In the genomic region with DNA sequence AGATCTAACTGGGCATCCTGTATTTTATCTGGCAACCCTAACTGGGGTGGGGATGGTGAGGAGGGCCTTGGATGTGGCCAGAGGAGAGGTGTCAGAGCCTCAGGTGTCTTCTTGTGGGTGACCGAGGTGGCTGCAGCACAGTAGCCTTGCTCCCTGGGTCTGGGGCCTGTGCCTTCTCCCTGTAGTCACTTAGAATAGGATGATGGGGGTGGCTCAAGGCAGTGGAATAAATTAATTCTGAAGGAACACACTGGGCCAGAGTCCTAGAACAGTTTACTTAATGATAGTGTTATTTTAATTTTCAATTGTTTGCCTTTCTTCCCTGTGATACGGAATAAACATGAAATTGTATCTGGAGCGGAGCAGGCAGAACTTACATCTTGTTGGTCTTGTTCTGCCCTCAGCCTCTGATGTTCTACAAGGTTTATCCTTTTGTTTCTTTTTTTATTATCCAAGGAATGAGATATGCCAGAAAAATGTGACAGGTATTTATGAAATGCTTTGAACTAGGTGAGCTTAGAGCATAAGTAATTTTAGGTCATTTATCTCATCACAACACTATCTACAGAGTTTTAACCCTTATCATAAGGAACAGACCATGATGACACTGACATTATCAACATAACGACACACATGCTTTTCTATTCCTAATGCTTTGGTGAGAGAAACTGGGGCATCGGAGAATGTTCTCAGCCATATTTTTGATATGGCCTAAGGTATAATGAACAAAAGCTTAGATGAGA, we compare ENCODE assay signal across 18 cellular contexts. TPM values are rescaled to one million over a fixed set of nuclear protein-coding genes. Genes with fewer than 3 reads are reported as not detected.
DNase-seq lines count a peak whose midpoint lies in the region; ATAC-seq and TF ChIP-seq lines count a peak whose summit lies in the region.
"Had no signal": no experiment of that assay in that cellular context is flagged by ENCODE, and none has a peak within 500 bp of the region (broad histone marks: within the 10 kb centered on the region; RNA-seq: fewer than 3 reads in every experiment).

No MANE protein-coding gene starts in this region.

- peak overlapping the region in 1 of 2 experiments; percentile 37 for H3K4ac ChIP-seq in mesenchymal stem cell (ENCODE audit: low read depth in 1 of 2, low read length in 2 of 2)

- no peak for ATAC-seq in CD4-positive, alpha-beta T cell (ENCODE audit: poor library complexity)
- ATAC-seq: activated naive CD8-positive, alpha-beta T cell treated with anti-CD3 and anti-CD28 coated beads, Interleukin-2, amount 50 U/mL, for 24 hours; PC-3 had no signal

- H3K4me3 ChIP-seq in breast epithelium (no peak overlapping the region), mesenchymal stem cell (ENCODE audit: insufficient read depth in 1 of 2, low read depth in 1 of 2, low read length in 2 of 2) (no peak overlapping the region), subcutaneous abdominal adipose tissue (ENCODE audit: low read depth in 1 of 5, low read length in 5 of 5) (no peak overlapping the region), thyroid gland (replicated peaks in 1 of 3) (no peak overlapping the region)

- H2BK12ac ChIP-seq in mesenchymal stem cell (ENCODE audit: low read length in 2 of 2): peak overlapping the region in 1 of 2 experiments; percentile 71

- no peaks in the 10 kb centered on the region for H3K27me3 Mint-ChIP-seq in CD4-positive, alpha-beta T cell
- H3K27me3 Mint-ChIP-seq: activated CD4-positive, alpha-beta memory T cell treated with anti-CD3 and anti-CD28 coated beads, Interleukin-2, amount 10 ng/mL, durations not matched to agents 7 days and 5 days; activated naive CD8-positive, alpha-beta T cell treated with anti-CD3 and anti-CD28 coated beads, Interleukin-2, amount 50 U/mL, for 24 hours; B cell had no signal

- POLR2A ChIA-PET in CD4-positive, alpha-beta T cell (lab: Charles Lee): no interaction called here

- peak overlapping the region in 1 of 2 experiments; percentile 21 for H3K18ac ChIP-seq in mesenchymal stem cell (ENCODE audit: low read depth in 1 of 2, low read length in 2 of 2)

- peak overlapping the region; percentile 73 to 76 for H3K27ac ChIP-seq in breast epithelium
- no peak overlapping the region for H3K27ac ChIP-seq in mesenchymal stem cell (ENCODE audit: low read length, poor library complexity, severe bottlenecking)
- H3K27ac ChIP-seq in subcutaneous abdominal adipose tissue (ENCODE audit: low read depth, low read length): peak overlapping the region; percentile 73
- peak overlapping the region in 1 of 3 donors; percentile 43 for H3K27ac ChIP-seq in thyroid gland
- H3K27ac ChIP-seq in CD4-positive, alpha-beta T cell (ENCODE audit: low read depth, low read length): no peak overlapping the region

- peaks cover 0 to 13% of the 10 kb centered on the region in 2 donors for H3K4me1 ChIP-seq in breast epithelium
- H3K4me1 ChIP-seq in mesenchymal stem cell (ENCODE audit: control insufficient read depth, insufficient read depth, low read depth, low read length): peaks cover 22% of the 10 kb centered on the region
- peaks cover 2 to 64% (median 38%) of the 10 kb centered on the region in 5 donors for H3K4me1 ChIP-seq in subcutaneous abdominal adipose tissue (ENCODE audit: control insufficient read depth in 5 of 5, insufficient read depth in 5 of 5, low read length in 5 of 5)
- H3K4me1 ChIP-seq in thyroid gland: peaks cover 26 to 57% of the 10 kb centered on the region in 2 donors

- no peak overlapping the region for H2BK120ac ChIP-seq in mesenchymal stem cell (ENCODE audit: low read depth, low read length)

- DNase-seq in LoVo (ENCODE audit: low spot score) (peak; percentile 29), breast epithelium (ENCODE audit: low spot score in 2 of 2) (no peak), mesenchymal stem cell (no peak), NCI-H2171 (lab: John Stamatoyannopoulos, UW) (no peak), thyroid gland (no peak)
- DNase-seq in activated CD4-positive, alpha-beta T cell treated with anti-CD3 and anti-CD28 coated beads for 1 hour: no peak
- no peak for DNase-seq in CD4-positive, alpha-beta T cell
- DNase-seq: activated CD4-positive, alpha-beta memory T cell treated with anti-CD3 and anti-CD28 coated beads, Interleukin-2, amount 10 ng/mL, durations not matched to agents 7 days and 5 days; activated naive CD8-positive, alpha-beta T cell treated with anti-CD3 and anti-CD28 coated beads, Interleukin-2, amount 50 U/mL, for 24 hours; effector memory CD4-positive, alpha-beta T cell; HCEC 1CT; NCI-H526 treated with DMSO at 0.1 percent for 48 hours; nephron progenitor cell; PC-3; stimulated activated CD4-positive, alpha-beta T cell treated with anti-CD3 and anti-CD28 coated beads, Interleukin-1b, Interleukin-23, amount 100 ng/mL, for 48 hours; substantia nigra had no signal

- H3K4me3 Mint-ChIP-seq in CD4-positive, alpha-beta T cell: no peak overlapping the region
- H3K4me3 Mint-ChIP-seq: activated CD4-positive, alpha-beta memory T cell treated with anti-CD3 and anti-CD28 coated beads, Interleukin-2, amount 10 ng/mL, durations not matched to agents 7 days and 5 days; activated naive CD8-positive, alpha-beta T cell treated with anti-CD3 and anti-CD28 coated beads, Interleukin-2, amount 50 U/mL, for 24 hours; B cell; nephron progenitor cell had no signal

- 96% methylated on average over 4 of the region's 5 CpGs for WGBS in mesenchymal stem cell
- 92% methylated on average over 5 of the region's 5 CpGs for WGBS in thyroid gland, 2 donors

- peak overlapping the region; percentile 26 for H2AK5ac ChIP-seq in mesenchymal stem cell (ENCODE audit: low read length, severe bottlenecking)

- intact Hi-C loops in breast epithelium (cut with DNase I; ENCODE audit: low total_unique reads) (loop anchor here (5.0 kb wide), 1 partner anchor 52 kb away; the partner anchor contains the start of gene LRCH1), thyroid gland (cut with DNase I) (no loop called here)
- intact Hi-C loops in CD4-positive, alpha-beta T cell (cut with DNase I, micrococcal nuclease): no loop called here

- H3K9me3 Mint-ChIP-seq in CD4-positive, alpha-beta T cell: no peaks in the 10 kb centered on the region
- H3K9me3 Mint-ChIP-seq: activated CD4-positive, alpha-beta memory T cell treated with anti-CD3 and anti-CD28 coated beads, Interleukin-2, amount 10 ng/mL, durations not matched to agents 7 days and 5 days; activated naive CD8-positive, alpha-beta T cell treated with anti-CD3 and anti-CD28 coated beads, Interleukin-2, amount 50 U/mL, for 24 hours had no signal

- H3K9me3 ChIP-seq in breast epithelium: no peaks in the 10 kb centered on the region
- no peaks in the 10 kb centered on the region for H3K9me3 ChIP-seq in mesenchymal stem cell (ENCODE audit: control insufficient read depth, low read length)
- no peaks in the 10 kb centered on the region for H3K9me3 ChIP-seq in subcutaneous abdominal adipose tissue (ENCODE audit: control insufficient read depth in 5 of 5, low read length in 5 of 5)
- H3K9me3 ChIP-seq in thyroid gland: no peaks in the 10 kb centered on the region
- no peaks in the 10 kb centered on the region for H3K9me3 ChIP-seq in CD4-positive, alpha-beta T cell (ENCODE audit: control insufficient read depth, low read length)

- TF ChIP-seq CTCF in breast epithelium (IDR thresholded peaks at IDR 0.05): no peak
- TF ChIP-seq CTCF in thyroid gland (IDR thresholded peaks at IDR 0.05): no peak
- no peak for TF ChIP-seq CTCF in CD4-positive, alpha-beta T cell (IDR thresholded peaks at IDR 0.05)

- no peak overlapping the region for H2BK15ac ChIP-seq in mesenchymal stem cell (ENCODE audit: low read depth, poor library complexity, severe bottlenecking)

- no peak overlapping the region for H2AFZ ChIP-seq in mesenchymal stem cell (ENCODE audit: low read depth, low read length)

- H4K91ac ChIP-seq in mesenchymal stem cell (ENCODE audit: low read length): no peak overlapping the region

- H3K14ac ChIP-seq in mesenchymal stem cell (ENCODE audit: low read length in 2 of 2): no peak overlapping the region

- H3K23ac ChIP-seq in mesenchymal stem cell (ENCODE audit: low read length in 2 of 2): no peak overlapping the region

- H3K9ac ChIP-seq in mesenchymal stem cell (ENCODE audit: low read length) (no peak overlapping the region), subcutaneous abdominal adipose tissue (ENCODE audit: low read length in 5 of 5) (no peak overlapping the region)

- H3K27me3 ChIP-seq in breast epithelium (no peaks in the 10 kb centered on the region), mesenchymal stem cell (ENCODE audit: control insufficient read depth in 1 of 2, insufficient read depth in 1 of 2, low read length in 2 of 2) (no peaks in the 10 kb centered on the region), subcutaneous abdominal adipose tissue (ENCODE audit: control insufficient read depth in 5 of 5, insufficient read depth in 4 of 5, low read length in 5 of 5) (no peaks in the 10 kb centered on the region), thyroid gland (no peaks in the 10 kb centered on the region)
- no peaks in the 10 kb centered on the region for H3K27me3 ChIP-seq in CD4-positive, alpha-beta T cell (ENCODE audit: control insufficient read depth, insufficient read depth, low read length)

- TF ChIP-seq POLR2A in breast epithelium (IDR thresholded peaks at IDR 0.05): no peak
- no peak for TF ChIP-seq POLR2A in thyroid gland (IDR thresholded peaks at IDR 0.05)

- H3K36me3 Mint-ChIP-seq in CD4-positive, alpha-beta T cell (ENCODE audit: low read depth): no peaks in the 10 kb centered on the region

- no peak overlapping the region for H3K27ac Mint-ChIP-seq in CD4-positive, alpha-beta T cell
- H3K27ac Mint-ChIP-seq: activated CD4-positive, alpha-beta memory T cell treated with anti-CD3 and anti-CD28 coated beads, Interleukin-2, amount 10 ng/mL, durations not matched to agents 7 days and 5 days; activated naive CD8-positive, alpha-beta T cell treated with anti-CD3 and anti-CD28 coated beads, Interleukin-2, amount 50 U/mL, for 24 hours; B cell; nephron progenitor cell had no signal

- no peak overlapping the region for H4K8ac ChIP-seq in mesenchymal stem cell (ENCODE audit: low read length)

- H3K79me1 ChIP-seq in mesenchymal stem cell (replicated peaks; ENCODE audit: low read length, poor library complexity, severe bottlenecking): peaks cover 11% of the 10 kb centered on the region

- no peak overlapping the region for H2BK5ac ChIP-seq in mesenchymal stem cell (ENCODE audit: low read depth, low read length, poor library complexity, severe bottlenecking)

- CTCF ChIA-PET in CD4-positive, alpha-beta T cell (lab: Charles Lee): no interaction called here

- peaks cover 95% of the 10 kb centered on the region for H3K4me1 Mint-ChIP-seq in CD4-positive, alpha-beta T cell (ENCODE audit: low read depth)

- no peak overlapping the region for H3K4me2 ChIP-seq in mesenchymal stem cell (ENCODE audit: low read length, poor library complexity, severe bottlenecking)

- H3K36me3 ChIP-seq in breast epithelium (no peaks in the 10 kb centered on the region), mesenchymal stem cell (ENCODE audit: control insufficient read depth in 1 of 2, insufficient read depth in 2 of 2, low read depth in 1 of 2, low read length in 2 of 2) (no peaks in the 10 kb centered on the region), subcutaneous abdominal adipose tissue (ENCODE audit: control insufficient read depth in 5 of 5, insufficient read depth in 5 of 5, low read length in 5 of 5) (no peaks in the 10 kb centered on the region), thyroid gland (no peaks in the 10 kb centered on the region)

RNA-seq across cellular contexts. Expression of gene LRCH1, which starts 51.4 kb away (rescaled TPM):
- total RNA-seq in breast epithelium: 10 to 100 TPM; 17.0 to 40.4 (median 24.6) TPM
- polyA plus RNA-seq in mesenchymal stem cell (2013, experiment 1 of 2): 8.2 TPM
- polyA plus RNA-seq in mesenchymal stem cell (2013, experiment 2 of 2): 7.9 TPM
- total RNA-seq in thyroid gland: 10 to 100 TPM; 13.5 to 19.3 (median 15.9) TPM
- 10 to 100 TPM; 13.4 to 14.7 TPM for total RNA-seq in CD4-positive, alpha-beta T cell

Comparison
In these comparisons a context has a peak if more than half of its experiments do, and no peak if none do; other contexts are left out.
1. H3K27ac ChIP-seq: peak in breast epithelium (2 of 2) and subcutaneous abdominal adipose tissue (single experiment); none in mesenchymal stem cell (single experiment) and CD4-positive, alpha-beta T cell (single experiment).